Comparison of ENCODE assay signal across 8 cellular contexts in genomic region chr11:10792385-10793068, GRCh38. TPM values are rescaled to one million over a fixed set of nuclear protein-coding genes. Genes with fewer than 3 reads are reported as not detected.
DNase-seq lines count a peak whose midpoint lies in the region; ATAC-seq and TF ChIP-seq lines count a peak whose summit lies in the region.

No MANE protein-coding gene starts in this region.

- peak; percentile 99 for TF ChIP-seq CTCF in AG09309 (IDR thresholded peaks at IDR 0.05; ENCODE audit: control insufficient read depth, insufficient read depth, low read depth, low read length, missing control alignments)
- TF ChIP-seq CTCF in choroid plexus epithelial cell (conservative IDR thresholded peaks at IDR 0.05; ENCODE audit: low read depth, low read length), result peak; percentile 97
- TF ChIP-seq CTCF in right lobe of liver (IDR thresholded peaks at IDR 0.05), result peak; percentile 90 to 93 (median 90)

- ATAC-seq in GM18861 (IDR thresholded peaks at IDR 0.05; ENCODE audit: unreplicated experiment) (peak; percentile 81), HG03103 (IDR thresholded peaks at IDR 0.05; ENCODE audit: low read depth, unreplicated experiment) (peak; percentile 80), right lobe of liver (peak; percentile 97 to 99 (median 98))

- H3K4me3 ChIP-seq in AG09309 (ENCODE audit: control insufficient read depth, low read depth, low read length) (no peak overlapping the region), choroid plexus epithelial cell (ENCODE audit: low read depth, low read length) (no peak overlapping the region), right lobe of liver (no peak overlapping the region)

- TF ChIP-seq POLR2A in right lobe of liver (IDR thresholded peaks at IDR 0.05), result no peak

- peaks cover 0 to 6% (median 0%) of the 10 kb centered on the region in 4 donors for H3K4me1 ChIP-seq in right lobe of liver

- 13% methylated on average over 5 of the region's 24 CpGs for WGBS in right lobe of liver (ENCODE audit: insufficient coverage, low coverage, low lambda C conversion rate, missing lambda C conversion rate)

- intact Hi-C loops in right lobe of liver (cut with DNase I), result loop anchor here (5.0 to 10.0 kb wide), 2 partner anchors 230 to 232 kb away; no protein-coding TSS in a partner anchor

- DNase-seq in AG09309 (ENCODE audit: low read depth) (no peak), NCI-H510A (lab: John Stamatoyannopoulos, UW) (peak; percentile 43), choroid plexus epithelial cell (ENCODE audit: low read depth) (peak; percentile 73), right lobe of liver (peak; percentile 90 to 94 (median 91))
- peak; percentile 82 to 83 for DNase-seq in activated CD4-positive, alpha-beta T cell treated with anti-CD3 and anti-CD28 coated beads for 4 hours
- peak; percentile 59 to 91 (median 79) for DNase-seq in stimulated activated CD4-positive, alpha-beta T cell treated with anti-CD3 and anti-CD28 coated beads, TNF-alpha, amount 100 ng/mL, for 48 hours (ENCODE audit: low read depth in 3 of 3)

- no peak overlapping the region for H3K27ac ChIP-seq in right lobe of liver

- H3K9me3 ChIP-seq in right lobe of liver, result no peaks in the 10 kb centered on the region

- no peaks in the 10 kb centered on the region for H3K27me3 ChIP-seq in right lobe of liver

- peaks cover 0 to 17% (median 8%) of the 10 kb centered on the region in 4 donors for H3K36me3 ChIP-seq in right lobe of liver

RNA-seq across cellular contexts. Expression of gene EIF4G2, which starts 16.2 kb away (rescaled TPM):
- total RNA-seq in right lobe of liver, result 100 to 1,000 TPM; 229 to 373 (median 302) TPM

RNA-seq across cellular contexts. Expression of gene CTR9, which starts 41.5 kb away (rescaled TPM):
- 10 to 100 TPM; 15.9 to 38.9 (median 20.0) TPM for total RNA-seq in right lobe of liver
